Comparison of ENCODE assay signal across 10 cellular contexts in genomic region chr22:23241562-23242472, GRCh38.
DNase-seq lines count a peak whose midpoint lies in the region; ATAC-seq, FAIRE-seq and TF ChIP-seq lines count a peak whose summit lies in the region.
"Had no signal": no experiment of that assay in that cellular context is flagged by ENCODE, and none has a peak within 500 bp of the region (broad histone marks: within the 10 kb centered on the region; RNA-seq: fewer than 3 reads in every experiment).

No MANE protein-coding gene starts in this region.

- peak overlapping the region; percentile 4 for H2BK5ac ChIP-seq in trophoblast cell (ENCODE audit: low read depth, low read length, poor library complexity)

- H3K14ac ChIP-seq in trophoblast cell (ENCODE audit: low read length) = no peak overlapping the region

- H3K4me3 ChIP-seq in trophoblast cell (ENCODE audit: low read depth, low read length) = no peak overlapping the region

- peaks cover 11% of the 10 kb centered on the region for H3K79me2 ChIP-seq in trophoblast cell (ENCODE audit: control insufficient read depth, insufficient read depth, low read length, poor library complexity)

- H3K4me1 ChIP-seq in trophoblast cell (ENCODE audit: control insufficient read depth in 1 of 2, insufficient read depth in 2 of 2, low read length in 2 of 2) = peaks cover 33 to 45% of the 10 kb centered on the region in 2 experiments

- H2AFZ ChIP-seq in trophoblast cell (ENCODE audit: insufficient read depth, low read length, poor library complexity) = no peak overlapping the region

- TF ChIP-seq CTCF in activated B cell treated with CpG ODN at 0.5 μM for 24 hours (IDR thresholded peaks at IDR 0.05) (no peak), glutamatergic neuron (IDR thresholded peaks at IDR 0.05; ENCODE audit: partially characterized antibody, unreplicated experiment) (no peak)

- no peak overlapping the region for H3K4me2 ChIP-seq in trophoblast cell (ENCODE audit: low read length)

- no peaks in the 10 kb centered on the region for H3K27me3 ChIP-seq in trophoblast cell (ENCODE audit: insufficient read depth, low read length)

- DNase-seq in activated T-cell treated with anti-CD3 and anti-CD28 coated beads, Interleukin-2, amount 50 U/mL, for 72 hours = no peak
- DNase-seq in activated T-cell treated with anti-CD3 and anti-CD28 coated beads for 4 hours (no peak), activated B cell treated with CpG ODN at 0.5 μM for 24 hours (no peak), glutamatergic neuron (no peak), trophoblast cell (no peak), UCSD-AML1 (lab: John Stamatoyannopoulos, UW; ENCODE audit: unreplicated experiment) (no peak), frontal cortex (ENCODE audit: low spot score in 2 of 2) (no peak), NCI-H187 (lab: John Stamatoyannopoulos, UW) (no peak)
- DNase-seq: activated CD8-positive, alpha-beta memory T cell treated with anti-CD3 and anti-CD28 coated beads, Interleukin-2, amount 50 U/mL, for 4 hours; NCI-H2107 had no signal

- H3K4me3 Mint-ChIP-seq in activated T-cell treated with anti-CD3 and anti-CD28 coated beads, Interleukin-2, amount 50 U/mL, for 72 hours = peak overlapping the region; percentile 50 to 52
- no peak overlapping the region for H3K4me3 Mint-ChIP-seq in activated B cell treated with CpG ODN at 0.5 μM for 24 hours
- peak overlapping the region; percentile 66 for H3K4me3 Mint-ChIP-seq in glutamatergic neuron (ENCODE audit: unreplicated experiment)

- H4K8ac ChIP-seq in trophoblast cell (ENCODE audit: low read depth, low read length) = no peak overlapping the region

- H3K36me3 ChIP-seq in trophoblast cell (ENCODE audit: control insufficient read depth in 1 of 2, insufficient read depth in 2 of 2, low read length in 2 of 2) = peaks cover 0 to 7% of the 10 kb centered on the region in 2 experiments

- H2BK120ac ChIP-seq in trophoblast cell (ENCODE audit: insufficient read depth, low read length, poor library complexity) = no peak overlapping the region

- H3K36me3 Mint-ChIP-seq in activated T-cell treated with anti-CD3 and anti-CD28 coated beads, Interleukin-2, amount 50 U/mL, for 72 hours (ENCODE audit: insufficient read depth in 2 of 2) = peaks cover 2 to 4% of the 10 kb centered on the region in 2 donors
- H3K36me3 Mint-ChIP-seq in activated B cell treated with CpG ODN at 0.5 μM for 24 hours (ENCODE audit: low read depth) (no peaks in the 10 kb centered on the region), glutamatergic neuron (ENCODE audit: unreplicated experiment) (no peaks in the 10 kb centered on the region)

- H3K27ac ChIP-seq in trophoblast cell (ENCODE audit: low read depth, low read length) = peak overlapping the region; percentile 40

- peak overlapping the region; percentile 56 for H3K27ac Mint-ChIP-seq in activated T-cell treated with anti-CD3 and anti-CD28 coated beads, Interleukin-2, amount 50 U/mL, for 72 hours
- H3K27ac Mint-ChIP-seq in activated B cell treated with CpG ODN at 0.5 μM for 24 hours = peak overlapping the region; percentile 38
- H3K27ac Mint-ChIP-seq in glutamatergic neuron (ENCODE audit: unreplicated experiment) = peak overlapping the region; percentile 45

- CTCF ChIA-PET in activated B cell treated with CpG ODN at 0.5 μM for 24 hours (lab: Charles Lee) = interaction anchor here (0.8 kb wide), 1 partner anchor 58 kb away, joined by 3 read pairs; no protein-coding TSS in a partner anchor

- H3K9me3 ChIP-seq in trophoblast cell (ENCODE audit: insufficient read depth, low read depth, low read length) = peaks cover 2% of the 10 kb centered on the region

- H3K18ac ChIP-seq in trophoblast cell (ENCODE audit: low read length) = no peak overlapping the region

- H2BK12ac ChIP-seq in trophoblast cell (ENCODE audit: low read length) = no peak overlapping the region

- H4K12ac ChIP-seq in trophoblast cell (ENCODE audit: low read depth, low read length) = no peak overlapping the region

- FAIRE-seq in frontal cortex (lab: Jason Lieb, UNC) = no peak

- H3K79me1 ChIP-seq in trophoblast cell (ENCODE audit: low read length) = peaks cover 4% of the 10 kb centered on the region

- no peak overlapping the region for H3K4ac ChIP-seq in trophoblast cell (ENCODE audit: low read depth, low read length)

- no peaks in the 10 kb centered on the region for H3K27me3 Mint-ChIP-seq in activated T-cell treated with anti-CD3 and anti-CD28 coated beads, Interleukin-2, amount 50 U/mL, for 72 hours (ENCODE audit: low read depth)
- H3K27me3 Mint-ChIP-seq in activated B cell treated with CpG ODN at 0.5 μM for 24 hours (no peaks in the 10 kb centered on the region), glutamatergic neuron (ENCODE audit: unreplicated experiment) (peaks cover 35% of the 10 kb centered on the region)

- no peak overlapping the region for H2AK5ac ChIP-seq in trophoblast cell (ENCODE audit: low read length)

- H3K9me3 Mint-ChIP-seq in activated T-cell treated with anti-CD3 and anti-CD28 coated beads, Interleukin-2, amount 50 U/mL, for 72 hours = no peaks in the 10 kb centered on the region
- H3K9me3 Mint-ChIP-seq in activated B cell treated with CpG ODN at 0.5 μM for 24 hours (no peaks in the 10 kb centered on the region), glutamatergic neuron (ENCODE audit: unreplicated experiment) (peaks cover 31% of the 10 kb centered on the region)

- H3K23ac ChIP-seq in trophoblast cell (ENCODE audit: low read length) = no peak overlapping the region

- no peak for ATAC-seq in activated T-cell treated with anti-CD3 and anti-CD28 coated beads, Interleukin-2, amount 50 U/mL, for 72 hours (replicated peaks in 1 of 2)
- ATAC-seq in activated B cell treated with CpG ODN at 0.5 μM for 24 hours (ENCODE audit: low read depth) = no peak

- peaks cover 80% of the 10 kb centered on the region for H3K4me1 Mint-ChIP-seq in activated T-cell treated with anti-CD3 and anti-CD28 coated beads, Interleukin-2, amount 50 U/mL, for 72 hours (ENCODE audit: low read depth)
- H3K4me1 Mint-ChIP-seq in activated B cell treated with CpG ODN at 0.5 μM for 24 hours (peaks cover 39% of the 10 kb centered on the region), glutamatergic neuron (ENCODE audit: low read depth, unreplicated experiment) (peaks cover 56% of the 10 kb centered on the region)

- POLR2A ChIA-PET in activated B cell treated with CpG ODN at 0.5 μM for 24 hours (lab: Charles Lee) = no interaction called here

- H3K9ac ChIP-seq in trophoblast cell (ENCODE audit: low read length) = no peak overlapping the region

- H4K91ac ChIP-seq in trophoblast cell (ENCODE audit: low read depth, low read length) = peak overlapping the region; percentile 12

- intact Hi-C loops in activated B cell treated with CpG ODN at 0.5 μM for 24 hours (cut with micrococcal nuclease) = loop anchor here (1.0 to 5.0 kb wide), 2 partner anchors 35 to 64 kb away; no protein-coding TSS in a partner anchor

- no CpG with 5 or more reads among the region's 8 CpGs for WGBS in trophoblast cell (ENCODE audit: extremely low coverage, insufficient coverage, insufficient read length)
